Comparison of ENCODE assay signal across 10 cellular contexts in the genomic region with DNA sequence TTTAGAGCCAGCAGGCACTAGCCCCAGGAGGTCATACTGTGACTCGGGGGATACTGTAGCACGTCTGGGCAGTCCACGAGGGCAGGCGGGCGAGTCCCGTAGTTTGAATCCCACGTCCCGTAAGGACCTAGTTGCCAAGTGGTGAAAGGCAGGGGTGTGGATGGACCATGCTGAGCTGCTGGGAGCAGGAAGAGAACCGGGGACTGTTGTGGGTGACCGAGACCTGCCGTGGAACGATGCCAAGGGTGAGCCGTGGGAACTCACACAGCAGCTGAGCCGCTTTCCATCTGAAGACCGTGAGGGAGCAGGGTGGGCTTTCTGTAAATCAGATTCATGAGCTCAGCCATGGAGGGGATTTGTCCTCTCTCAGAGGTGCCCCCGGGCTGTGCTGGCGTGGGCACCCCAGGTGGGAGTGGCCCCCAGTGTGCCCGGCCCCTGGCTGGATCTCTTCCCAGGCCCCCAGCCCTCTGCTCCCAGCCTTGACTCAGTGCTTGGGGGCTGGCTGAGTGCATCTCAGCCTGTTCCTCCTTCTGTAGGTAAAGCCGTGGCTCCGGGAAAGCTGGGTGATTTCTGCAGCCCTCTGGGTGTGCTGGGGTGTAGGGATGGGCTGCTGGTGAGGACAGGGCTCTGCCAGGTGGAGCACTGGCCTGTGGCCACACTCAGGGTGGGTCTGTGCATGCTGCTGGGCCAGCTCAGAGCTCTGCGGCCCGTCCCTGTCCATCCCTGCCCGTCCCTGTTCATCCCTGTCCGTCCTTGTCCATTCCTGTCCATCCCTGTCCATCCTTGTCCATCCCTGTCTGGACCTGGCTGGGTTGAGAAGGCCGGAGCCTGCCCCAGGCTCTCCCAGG. TPM values are rescaled to one million over a fixed set of nuclear protein-coding genes. Genes with fewer than 3 reads are reported as not detected.
DNase-seq lines count a peak whose midpoint lies in the region; ATAC-seq, FAIRE-seq and TF ChIP-seq lines count a peak whose summit lies in the region.
"Had no signal": no experiment of that assay in that cellular context is flagged by ENCODE, and none has a peak within 500 bp of the region (broad histone marks: within the 10 kb centered on the region; RNA-seq: fewer than 3 reads in every experiment).

No MANE protein-coding gene starts in this region.

- no peaks in the 10 kb centered on the region for H3K9me3 Mint-ChIP-seq in chondrocyte (ENCODE audit: low read depth)

- FAIRE-seq in small intestine (lab: Jason Lieb, UNC): no peak

- DNase-seq in HPDE6-E6E7 (ENCODE audit: extremely low spot score) (peak; percentile 56), chondrocyte (ENCODE audit: low spot score) (no peak), right lobe of liver (peak in 2 of 3 donors; percentile 48 to 52), small intestine (no peak), OCI-M2 (lab: John Stamatoyannopoulos, UW; ENCODE audit: unreplicated experiment) (no peak), NCI-H524 treated with DMSO at 0.1 percent for 48 hours (lab: John Stamatoyannopoulos, UW) (no peak), amniotic stem cell (lab: John Stamatoyannopoulos, UW) (no peak), KG1 (lab: John Stamatoyannopoulos, UW) (no peak)
- DNase-seq: SIG-M5 had no signal

- TF ChIP-seq POLR2A in right lobe of liver (IDR thresholded peaks at IDR 0.05): no peak

- peak overlapping the region; percentile 87 for H3K27ac Mint-ChIP-seq in chondrocyte (ENCODE audit: unreplicated experiment)

- H3K9me3 ChIP-seq in right lobe of liver (no peaks in the 10 kb centered on the region), small intestine (ENCODE audit: control insufficient read depth, low read depth) (no peaks in the 10 kb centered on the region)
- H3K9me3 ChIP-seq: HAP-1 had no signal

- peaks cover 11% of the 10 kb centered on the region for H3K36me3 Mint-ChIP-seq in chondrocyte (ENCODE audit: low read depth)

- H3K27me3 Mint-ChIP-seq in chondrocyte (ENCODE audit: low read depth): no peaks in the 10 kb centered on the region

- H3K27ac ChIP-seq in right lobe of liver: peak overlapping the region in 1 of 3 donors; percentile 43
- H3K27ac ChIP-seq in small intestine (ENCODE audit: low read depth in 1 of 2, low read length in 1 of 2): peak overlapping the region; percentile 38 to 86

- H3K36me3 ChIP-seq in right lobe of liver (peaks cover 0 to 8% (median 4%) of the 10 kb centered on the region in 4 donors), small intestine (ENCODE audit: control insufficient read depth in 2 of 2, insufficient read depth in 2 of 2, low read length in 2 of 2) (no peaks in the 10 kb centered on the region)
- H3K36me3 ChIP-seq: HAP-1 had no signal

- H3K4me1 ChIP-seq in right lobe of liver (peaks cover 0 to 21% (median 10%) of the 10 kb centered on the region in 4 donors), small intestine (ENCODE audit: control insufficient read depth in 2 of 2, insufficient read depth in 1 of 2, low read depth in 1 of 2, low read length in 1 of 2) (peaks cover 0 to 4% of the 10 kb centered on the region in 2 donors)
- H3K4me1 ChIP-seq: HAP-1 had no signal

- no peak overlapping the region for H3K4me3 Mint-ChIP-seq in chondrocyte (ENCODE audit: unreplicated experiment)

- H3K27me3 ChIP-seq in right lobe of liver (no peaks in the 10 kb centered on the region), small intestine (ENCODE audit: control insufficient read depth in 2 of 2, insufficient read depth in 2 of 2, low read length in 2 of 2) (no peaks in the 10 kb centered on the region)

- ATAC-seq in right lobe of liver: no peak

- WGBS in right lobe of liver (ENCODE audit: insufficient coverage, low coverage, low lambda C conversion rate, missing lambda C conversion rate): 56% methylated on average over 9 of the region's 25 CpGs
- WGBS in small intestine, 3 donors: 31 to 70% (median 51%) methylated on average over 25 of the region's 25 CpGs

- TF ChIP-seq CTCF in chondrocyte (IDR thresholded peaks at IDR 0.05) (no peak), right lobe of liver (IDR thresholded peaks at IDR 0.05) (no peak)

- intact Hi-C loops in right lobe of liver (cut with DNase I): no loop called here

- H3K4me3 ChIP-seq in right lobe of liver (no peak overlapping the region), small intestine (ENCODE audit: low read depth in 1 of 2, low read length in 2 of 2) (no peak overlapping the region)
- H3K4me3 ChIP-seq: HAP-1 had no signal

- H3K4me1 Mint-ChIP-seq in chondrocyte (ENCODE audit: low read depth): peaks cover 17% of the 10 kb centered on the region

RNA-seq across cellular contexts. Expression of gene ASPSCR1, which starts 13.6 kb away (rescaled TPM):
- total RNA-seq in chondrocyte (30.4 to 36.9 TPM (median 36.1 TPM) in 3 replicates), right lobe of liver (10 to 100 TPM; 24.4 to 55.6 (median 32.9) TPM)
- polyA plus RNA-seq in small intestine: 10 to 100 TPM; 37.2 to 96.7 (median 57.7) TPM

RNA-seq across cellular contexts. Expression of gene NOTUM, which starts 30.1 kb away (rescaled TPM):
- total RNA-seq in chondrocyte (0.29 TPM in 1 of 3 replicates, not detected in the others), right lobe of liver (1 to 10 TPM; 1.2 to 7.6 (median 3.0) TPM)
- 1 to 10 TPM in 1 of 3 donors, not detected in 2; 1.0 TPM for polyA plus RNA-seq in small intestine

RNA-seq across cellular contexts. Expression of gene CENPX, which starts 31.6 kb away (rescaled TPM):
- 18.1 to 25.1 TPM (median 19.2 TPM) in 3 replicates for total RNA-seq in chondrocyte
- total RNA-seq in right lobe of liver: 10 to 100 TPM; 27.3 to 81.1 (median 47.8) TPM
- polyA plus RNA-seq in small intestine: 100 to 1,000 TPM; 118 to 241 (median 126) TPM

RNA-seq across cellular contexts. Expression of gene LRRC45, which starts 32.0 kb away (rescaled TPM):
- total RNA-seq in chondrocyte (7.9 to 12.8 TPM (median 8.2 TPM) in 3 replicates), right lobe of liver (10 to 100 TPM in 3 of 6 experiments, 1 to 10 TPM in 3; 4.9 to 15.6 (median 11.9) TPM)
- polyA plus RNA-seq in small intestine: 10 to 100 TPM; 10.8 to 26.7 (median 18.6) TPM

RNA-seq across cellular contexts. Expression of gene RAC3, which starts 40.4 kb away (rescaled TPM):
- total RNA-seq in chondrocyte (14.9 to 32.7 TPM (median 32.3 TPM) in 3 replicates), right lobe of liver (1 to 10 TPM; 3.4 to 9.0 (median 5.4) TPM)
- polyA plus RNA-seq in small intestine: 10 to 100 TPM in 1 of 3 donors, 1 to 10 TPM in 1, under 1 TPM in 1; 0.81 to 11.2 (median 4.7) TPM

Comparison
In these comparisons a context has a peak if more than half of its experiments do, and no peak if none do; other contexts are left out.
1. DNase-seq: peak in HPDE6-E6E7 (single experiment) and right lobe of liver (2 of 3); none in chondrocyte (single experiment), small intestine (single experiment), OCI-M2 (single experiment), NCI-H524 treated with DMSO at 0.1 percent for 48 hours (single experiment), amniotic stem cell (single experiment) and KG1 (single experiment).